ENCODE assay signal across 24 cellular contexts in genomic region chr5:7576023-7576715, GRCh38.
A peak's percentile ranks its signal among the peaks of the same experiment; 100 is the strongest.
DNase-seq lines count a peak whose midpoint lies in the region; ATAC-seq and TF ChIP-seq lines count a peak whose summit lies in the region.
"Had no signal": no experiment of that assay in that cellular context is flagged by ENCODE, and none has a peak within 500 bp of the region (broad histone marks: within the 10 kb centered on the region; RNA-seq: fewer than 3 reads in every experiment).

No MANE protein-coding gene starts in this region.

- DNase-seq in SHP77 (lab: John Stamatoyannopoulos, UW) (peak; percentile 28 to 36), SHP77 treated with DMSO at 0.1 percent for 48 hours (lab: John Stamatoyannopoulos, UW) (no peak), head of caudate nucleus (peak in 41 of 42 donors; percentile 19 to 73 (median 54)), posterior cingulate gyrus (peak; percentile 51 to 94 (median 70)), colonic mucosa (no peak), right lobe of liver (no peak)
- DNase-seq in CD8-positive, alpha-beta memory T cell: no peak
- no peak for DNase-seq in activated CD4-positive, alpha-beta T cell treated with anti-CD3 and anti-CD28 coated beads, Interleukin-2, amount 50 U/mL, for 1 hour
- DNase-seq: 8988T; activated CD4-positive, alpha-beta T cell treated with anti-CD3 and anti-CD28 coated beads for 48 hours; activated CD8-positive, alpha-beta memory T cell treated with anti-CD3 and anti-CD28 coated beads, Interleukin-2, amount 50 U/mL, for 4 hours; activated gamma-delta T cell treated with Interleukin-2 at 50 U/mL for 16 hours; amniotic stem cell; DND-41; erythroblast; NCI-H2029; NCI-H510A treated with DMSO at 0.1 percent for 48 hours; PC-9; stimulated activated CD4-positive, alpha-beta T cell treated with anti-CD3 and anti-CD28 coated beads, Interleukin-2, amount 100 ng/mL, for 48 hours had no signal

- H3K4me3 Mint-ChIP-seq in CD8-positive, alpha-beta memory T cell: no peak overlapping the region
- H3K4me3 Mint-ChIP-seq: IgD-negative memory B cell; natural killer cell treated with Interleukin-12 subunit alpha and Interleukin-12 subunit beta and Interleukin-15 and Interleukin-18, amount 100 ng/mL, for 72 hours had no signal

- no peaks in the 10 kb centered on the region for H3K36me3 ChIP-seq in CD8-positive, alpha-beta memory T cell (ENCODE audit: insufficient read depth, low read length)
- H3K36me3 ChIP-seq in colonic mucosa: no peaks in the 10 kb centered on the region
- H3K36me3 ChIP-seq in right lobe of liver: no peaks in the 10 kb centered on the region
- H3K36me3 ChIP-seq: BLaER1 treated with 17β-estradiol and CSF1 and Interleukin-3, amounts not matched to agents 10 nM and 100 nM had no signal

- H3K9ac ChIP-seq in colonic mucosa (ENCODE audit: low read depth in 2 of 2, low read length in 2 of 2): no peak overlapping the region
- H3K9ac ChIP-seq: BLaER1 treated with 17β-estradiol and CSF1 and Interleukin-3, amounts not matched to agents 10 nM and 100 nM had no signal

- no peaks in the 10 kb centered on the region for H3K9me3 ChIP-seq in CD8-positive, alpha-beta memory T cell (ENCODE audit: low read length)
- H3K9me3 ChIP-seq in colonic mucosa (no peaks in the 10 kb centered on the region), right lobe of liver (no peaks in the 10 kb centered on the region)

- 27% methylated on average over 6 of the region's 7 CpGs for WGBS in right lobe of liver (ENCODE audit: insufficient coverage, low coverage, low lambda C conversion rate, missing lambda C conversion rate)

- POLR2A ChIA-PET in CD8-positive, alpha-beta memory T cell (lab: Charles Lee): no interaction called here

- H3K27ac Mint-ChIP-seq in CD8-positive, alpha-beta memory T cell: no peak overlapping the region
- H3K27ac Mint-ChIP-seq: IgD-negative memory B cell; natural killer cell treated with Interleukin-12 subunit alpha and Interleukin-12 subunit beta and Interleukin-15 and Interleukin-18, amount 100 ng/mL, for 72 hours had no signal

- TF ChIP-seq POLR2A in right lobe of liver (IDR thresholded peaks at IDR 0.05): no peak

- no peaks in the 10 kb centered on the region for H3K27me3 ChIP-seq in CD8-positive, alpha-beta memory T cell (ENCODE audit: insufficient read depth, low read length, poor library complexity, severe bottlenecking)
- H3K27me3 ChIP-seq in colonic mucosa: no peaks in the 10 kb centered on the region
- H3K27me3 ChIP-seq in right lobe of liver: no peaks in the 10 kb centered on the region
- H3K27me3 ChIP-seq: BLaER1 treated with 17β-estradiol and CSF1 and Interleukin-3, amounts not matched to agents 10 nM and 100 nM had no signal

- no peaks in the 10 kb centered on the region for H3K36me3 Mint-ChIP-seq in CD8-positive, alpha-beta memory T cell
- H3K36me3 Mint-ChIP-seq: IgD-negative memory B cell; natural killer cell treated with Interleukin-12 subunit alpha and Interleukin-12 subunit beta and Interleukin-15 and Interleukin-18, amount 100 ng/mL, for 72 hours had no signal

- CTCF ChIA-PET in CD8-positive, alpha-beta memory T cell (lab: Charles Lee): no interaction called here

- no peak for ATAC-seq in right lobe of liver
- ATAC-seq: natural killer cell treated with Interleukin-12 subunit alpha and Interleukin-12 subunit beta and Interleukin-15 and Interleukin-18, amount 100 ng/mL, for 72 hours; SK-N-SH treated with all-trans-retinoic acid at 6 μM for 48 hours had no signal

- H3K4me1 ChIP-seq in CD8-positive, alpha-beta memory T cell (ENCODE audit: insufficient read depth, low read length): no peaks in the 10 kb centered on the region
- no peaks in the 10 kb centered on the region for H3K4me1 ChIP-seq in colonic mucosa
- no peaks in the 10 kb centered on the region for H3K4me1 ChIP-seq in right lobe of liver
- H3K4me1 ChIP-seq: BLaER1 treated with 17β-estradiol and CSF1 and Interleukin-3, amounts not matched to agents 10 nM and 100 nM had no signal

- no peaks in the 10 kb centered on the region for H3K27me3 Mint-ChIP-seq in CD8-positive, alpha-beta memory T cell
- H3K27me3 Mint-ChIP-seq: natural killer cell treated with Interleukin-12 subunit alpha and Interleukin-12 subunit beta and Interleukin-15 and Interleukin-18, amount 100 ng/mL, for 72 hours had no signal

- H3K4me3 ChIP-seq in CD8-positive, alpha-beta memory T cell (ENCODE audit: low read length): no peak overlapping the region
- H3K4me3 ChIP-seq in colonic mucosa: no peak overlapping the region
- H3K4me3 ChIP-seq in right lobe of liver: no peak overlapping the region
- H3K4me3 ChIP-seq: BLaER1 treated with 17β-estradiol and CSF1 and Interleukin-3, amounts not matched to agents 10 nM and 100 nM; lung; PC-9 had no signal

- intact Hi-C loops in head of caudate nucleus (cut with DNase I) (no loop called here), posterior cingulate gyrus (cut with DNase I) (no loop called here), colonic mucosa (cut with DNase I) (no loop called here), right lobe of liver (cut with DNase I) (no loop called here)

- H3K9me3 Mint-ChIP-seq in CD8-positive, alpha-beta memory T cell: peaks cover 0 to 12% (median 7%) of the 10 kb centered on the region in 5 donors
- H3K9me3 Mint-ChIP-seq: natural killer cell treated with Interleukin-12 subunit alpha and Interleukin-12 subunit beta and Interleukin-15 and Interleukin-18, amount 100 ng/mL, for 72 hours had no signal

- H3K27ac ChIP-seq in CD8-positive, alpha-beta memory T cell (ENCODE audit: low read depth, low read length): no peak overlapping the region
- H3K27ac ChIP-seq in colonic mucosa (no peak overlapping the region), right lobe of liver (no peak overlapping the region)
- H3K27ac ChIP-seq: BLaER1 treated with 17β-estradiol and CSF1 and Interleukin-3, amounts not matched to agents 10 nM and 100 nM; PC-9 had no signal

- no peaks in the 10 kb centered on the region for H3K4me1 Mint-ChIP-seq in CD8-positive, alpha-beta memory T cell
- H3K4me1 Mint-ChIP-seq: IgD-negative memory B cell had no signal

- TF ChIP-seq CTCF in colonic mucosa (IDR thresholded peaks at IDR 0.05) (no peak), right lobe of liver (IDR thresholded peaks at IDR 0.05) (no peak)

Comparison
In these comparisons a context has a peak if more than half of its experiments do, and no peak if none do; other contexts are left out.
1. DNase-seq: peak in SHP77 (2 of 2), head of caudate nucleus (41 of 42) and posterior cingulate gyrus (10 of 10); none in SHP77 treated with DMSO at 0.1 percent for 48 hours (single experiment), CD8-positive, alpha-beta memory T cell (0 of 5), colonic mucosa (single experiment), right lobe of liver (0 of 3) and activated CD4-positive, alpha-beta T cell treated with anti-CD3 and anti-CD28 coated beads, Interleukin-2, amount 50 U/mL, for 1 hour (single experiment).